26 cellular contexts compared by ENCODE assay signal in genomic region chr5:15554542-15554941, GRCh38. TPM values are rescaled to one million over a fixed set of nuclear protein-coding genes. Genes with fewer than 3 reads are reported as not detected.
"Had no signal": no experiment of that assay in that cellular context is flagged by ENCODE, and none has a peak within 500 bp of the region (broad histone marks: within the 10 kb centered on the region; RNA-seq: fewer than 3 reads in every experiment).

No MANE protein-coding gene starts in this region.

- H3K27me3 Mint-ChIP-seq: activated naive CD8-positive, alpha-beta T cell; dendritic cell treated with granulocyte-macrophage colony-stimulating factor and Interleukin-4, amounts not matched to agents 40 ng/mL and 50 ng/mL, for 4 days; type B pancreatic cell had no signal

- H3K4me1 ChIP-seq: left lung, prostate gland had no signal

- DNase-seq: activated CD4-positive, alpha-beta T cell treated with anti-CD3 and anti-CD28 coated beads for 1 hour; activated CD4-positive, alpha-beta T cell treated with anti-CD3 and anti-CD28 coated beads, Interleukin-2, amount 50 U/mL, for 1 hour; activated CD8-positive, alpha-beta T cell treated with anti-CD3 and anti-CD28 coated beads, Interleukin-2, amount 10 ng/mL, durations not matched to agents 7 days and 5 days; activated T-cell treated with anti-CD3 and anti-CD28 coated beads, Interleukin-2, amount 50 U/mL, for 1 hour; adrenal gland; brain microvascular endothelial cell; caudate nucleus; effector CD8-positive, alpha-beta T cell; foreskin melanocyte; immature natural killer cell; left lung; ovary; stimulated activated CD4-positive, alpha-beta T cell treated with anti-CD3 and anti-CD28 coated beads, Interleukin-4, amount 100 ng/mL, for 1 hour; stimulated activated naive CD4-positive, alpha-beta T cell; WERI-Rb-1 had no signal

- H3K4me3 ChIP-seq: adrenal gland, ascending aorta, left lung, lung, ovary, prostate gland, thoracic aorta, vagina had no signal

- H3K4me1 Mint-ChIP-seq: immature natural killer cell had no signal

- H3K27ac Mint-ChIP-seq: activated CD8-positive, alpha-beta T cell treated with anti-CD3 and anti-CD28 coated beads, Interleukin-2, amount 10 ng/mL, durations not matched to agents 7 days and 5 days; activated naive CD8-positive, alpha-beta T cell; dendritic cell treated with granulocyte-macrophage colony-stimulating factor and Interleukin-4, amounts not matched to agents 40 ng/mL and 50 ng/mL, for 4 days; immature natural killer cell; T-helper 2 cell treated with Interferon-gamma antibody and Interleukin-4, amounts not matched to agents 5 μg/mL and 100 μg/mL, for 36 hours; type B pancreatic cell had no signal

- H3K36me3 ChIP-seq: adrenal gland, ascending aorta, brain microvascular endothelial cell, left lung, neutrophil, ovary, prostate gland, vagina, WERI-Rb-1 had no signal

- ATAC-seq: activated CD8-positive, alpha-beta T cell treated with anti-CD3 and anti-CD28 coated beads, Interleukin-2, amount 10 ng/mL, durations not matched to agents 7 days and 5 days; left lung had no signal

- H3K27me3 ChIP-seq: adrenal gland, ascending aorta, brain microvascular endothelial cell, left lung, neutrophil, ovary, vagina had no signal

- H3K9me3 Mint-ChIP-seq: nephron, type B pancreatic cell had no signal

- H3K4me3 Mint-ChIP-seq: activated CD8-positive, alpha-beta T cell treated with anti-CD3 and anti-CD28 coated beads, Interleukin-2, amount 10 ng/mL, durations not matched to agents 7 days and 5 days; activated naive CD8-positive, alpha-beta T cell; dendritic cell treated with granulocyte-macrophage colony-stimulating factor and Interleukin-4, amounts not matched to agents 40 ng/mL and 50 ng/mL, for 4 days; immature natural killer cell; nephron; T-helper 2 cell treated with Interferon-gamma antibody and Interleukin-4, amounts not matched to agents 5 μg/mL and 100 μg/mL, for 36 hours; type B pancreatic cell had no signal

- H3K36me3 Mint-ChIP-seq: activated naive CD8-positive, alpha-beta T cell had no signal

- H3K27ac ChIP-seq: adrenal gland, ascending aorta, brain microvascular endothelial cell, left lung, neutrophil, ovary, prostate gland, thoracic aorta, vagina, WERI-Rb-1 had no signal

- H3K9me3 ChIP-seq: adrenal gland, ascending aorta, left lung, neutrophil, ovary, prostate gland, thoracic aorta, vagina had no signal

RNA-seq across cellular contexts. Expression of gene FBXL7, which starts 54.6 kb away (rescaled TPM):
- total RNA-seq: activated CD8-positive, alpha-beta T cell treated with anti-CD3 and anti-CD28 coated beads, Interleukin-2, amount 10 ng/mL, durations not matched to agents 7 days and 5 days had no signal
- polyA plus RNA-seq: immature natural killer cell had no signal
